In the genomic region with DNA sequence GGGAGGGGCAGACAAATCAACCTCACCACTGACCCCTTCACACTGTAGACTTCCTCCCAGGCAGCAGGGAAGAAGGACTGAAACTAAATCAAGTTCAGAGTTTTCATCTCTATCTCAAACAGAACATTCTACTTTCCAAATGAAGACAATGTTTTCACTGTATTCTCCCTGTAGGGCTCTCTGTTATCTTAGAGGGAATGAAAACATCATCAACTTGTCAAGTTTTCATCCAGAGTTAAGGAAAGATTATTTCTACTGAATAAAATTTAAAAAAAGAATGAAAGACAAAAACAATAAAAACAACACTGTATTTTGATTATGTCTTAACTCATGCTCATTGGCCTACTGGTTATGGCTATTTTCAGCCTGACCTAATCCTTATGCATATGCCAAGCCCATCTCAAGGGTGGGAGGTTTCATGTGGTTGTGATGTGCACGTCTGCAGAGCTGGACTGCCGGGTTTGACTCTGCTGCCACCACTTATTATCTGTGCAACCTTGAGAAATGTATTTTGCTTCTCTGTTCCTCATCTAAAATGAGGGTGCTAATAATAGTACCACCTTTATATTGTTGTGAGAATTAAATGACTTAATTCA, we compare ENCODE assay signal across 14 cellular contexts.
DNase-seq lines count a peak whose midpoint lies in the region; ATAC-seq, FAIRE-seq and TF ChIP-seq lines count a peak whose summit lies in the region.
"Had no signal": no experiment of that assay in that cellular context is flagged by ENCODE, and none has a peak within 500 bp of the region (broad histone marks: within the 10 kb centered on the region; RNA-seq: fewer than 3 reads in every experiment).

No MANE protein-coding gene starts in this region.

- POLR2A ChIA-PET in CD8-positive, alpha-beta T cell (lab: Charles Lee) = no interaction called here

- peak; percentile 47 for FAIRE-seq in GM19239 (lab: Jason Lieb, UNC)

- no peak for TF ChIP-seq CTCF in CD8-positive, alpha-beta T cell (IDR thresholded peaks at IDR 0.05)
- no peak for TF ChIP-seq CTCF in foreskin fibroblast (IDR thresholded peaks at IDR 0.05; ENCODE audit: low read depth, low read length)

- H3K36me3 ChIP-seq in CD8-positive, alpha-beta T cell (ENCODE audit: insufficient read depth, low read length) = no peaks in the 10 kb centered on the region
- H3K36me3 ChIP-seq: heart right ventricle had no signal

- no peaks in the 10 kb centered on the region for H3K4me1 ChIP-seq in CD8-positive, alpha-beta T cell (ENCODE audit: insufficient read depth, low read length)

- no peak overlapping the region for H3K4me3 ChIP-seq in CD8-positive, alpha-beta T cell (ENCODE audit: low read depth, low read length)
- H3K4me3 ChIP-seq in foreskin fibroblast (ENCODE audit: low read depth in 1 of 2, low read length in 2 of 2) = no peak overlapping the region
- H3K4me3 ChIP-seq: heart right ventricle had no signal

- intact Hi-C loops in CD8-positive, alpha-beta T cell (cut with DNase I, micrococcal nuclease) = no loop called here

- no peak overlapping the region for H3K4me3 Mint-ChIP-seq in CD8-positive, alpha-beta T cell
- H3K4me3 Mint-ChIP-seq: type B pancreatic cell had no signal

- H3K27me3 ChIP-seq in CD8-positive, alpha-beta T cell (ENCODE audit: insufficient read depth, low read length) = no peaks in the 10 kb centered on the region
- H3K27me3 ChIP-seq: heart right ventricle had no signal

- no peaks in the 10 kb centered on the region for H3K36me3 Mint-ChIP-seq in CD8-positive, alpha-beta T cell
- H3K36me3 Mint-ChIP-seq: type B pancreatic cell had no signal

- ATAC-seq in HG02623 (IDR thresholded peaks at IDR 0.05; ENCODE audit: unreplicated experiment) (peak; percentile 15), HG03571 (IDR thresholded peaks at IDR 0.05; ENCODE audit: unreplicated experiment) (peak; percentile 8), HG03565 (IDR thresholded peaks at IDR 0.05; ENCODE audit: unreplicated experiment) (no peak)
- no peak for ATAC-seq in CD8-positive, alpha-beta T cell

- no peaks in the 10 kb centered on the region for H3K27me3 Mint-ChIP-seq in CD8-positive, alpha-beta T cell (ENCODE audit: low read depth)
- H3K27me3 Mint-ChIP-seq: type B pancreatic cell had no signal

- CTCF ChIA-PET in CD8-positive, alpha-beta T cell (lab: Charles Lee) = no interaction called here

- no peaks in the 10 kb centered on the region for H3K4me1 Mint-ChIP-seq in CD8-positive, alpha-beta T cell (ENCODE audit: low read depth)

- H3K27ac Mint-ChIP-seq in CD8-positive, alpha-beta T cell = no peak overlapping the region
- H3K27ac Mint-ChIP-seq: activated T-helper 2 cell treated with anti-CD3 and anti-CD28 coated beads, Interferon-gamma antibody, Interleukin-2, Interleukin-4, amounts not matched to agents 10 μg/mL and 5 μg/mL and 100 μg/mL, durations not matched to agents 14 hours and 24 hours and 36 hours; type B pancreatic cell had no signal

- DNase-seq in COLO829 (ENCODE audit: low spot score) = peak; percentile 52
- DNase-seq in GM19239 (ENCODE audit: insufficient read length, low spot score) = no peak
- DNase-seq in COR-L47 (lab: John Stamatoyannopoulos, UW) = no peak
- no peak for DNase-seq in CD8-positive, alpha-beta T cell
- no peak for DNase-seq in foreskin fibroblast
- DNase-seq: activated CD4-positive, alpha-beta T cell treated with anti-CD3 and anti-CD28 coated beads, Interleukin-2, amount 50 U/mL, for 1 hour; Calu3; heart right ventricle; T-helper 1 cell had no signal

- no peak overlapping the region for H3K27ac ChIP-seq in CD8-positive, alpha-beta T cell (ENCODE audit: low read depth, low read length)

- H3K9me3 Mint-ChIP-seq in CD8-positive, alpha-beta T cell = no peaks in the 10 kb centered on the region
- H3K9me3 Mint-ChIP-seq: activated T-helper 2 cell treated with anti-CD3 and anti-CD28 coated beads, Interferon-gamma antibody, Interleukin-2, Interleukin-4, amounts not matched to agents 10 μg/mL and 5 μg/mL and 100 μg/mL, durations not matched to agents 14 hours and 24 hours and 36 hours; type B pancreatic cell had no signal

- no peaks in the 10 kb centered on the region for H3K9me3 ChIP-seq in CD8-positive, alpha-beta T cell (ENCODE audit: low read length)
- H3K9me3 ChIP-seq: heart right ventricle had no signal

Comparison
In these comparisons a context has a peak if more than half of its experiments do, and no peak if none do; other contexts are left out.
1. ATAC-seq: peak in HG02623 (single experiment) and HG03571 (single experiment); none in CD8-positive, alpha-beta T cell (single experiment) and HG03565 (single experiment).